Comparison of ENCODE assay signal across 1 cellular context in the genomic region with DNA sequence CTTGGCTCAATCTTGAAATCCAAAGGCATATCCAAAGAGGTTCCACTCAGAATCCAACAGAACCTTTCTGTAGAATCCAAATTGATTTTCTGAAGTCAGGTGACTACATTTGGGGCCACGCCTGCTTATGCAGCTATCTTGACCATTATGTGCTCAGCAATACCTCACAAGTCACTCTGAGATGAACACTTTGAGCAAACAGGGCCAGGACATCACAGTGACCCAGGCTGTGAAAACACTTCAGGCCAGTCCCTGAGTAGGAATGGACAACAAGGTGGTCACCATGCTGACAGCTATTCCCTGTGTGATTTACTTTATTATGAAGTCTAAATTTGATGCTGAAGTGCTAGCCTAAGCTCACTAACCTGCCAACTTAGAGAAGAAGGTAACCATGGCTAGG.
TF ChIP-seq lines count a peak whose summit lies in the region.

A gene with protein sequence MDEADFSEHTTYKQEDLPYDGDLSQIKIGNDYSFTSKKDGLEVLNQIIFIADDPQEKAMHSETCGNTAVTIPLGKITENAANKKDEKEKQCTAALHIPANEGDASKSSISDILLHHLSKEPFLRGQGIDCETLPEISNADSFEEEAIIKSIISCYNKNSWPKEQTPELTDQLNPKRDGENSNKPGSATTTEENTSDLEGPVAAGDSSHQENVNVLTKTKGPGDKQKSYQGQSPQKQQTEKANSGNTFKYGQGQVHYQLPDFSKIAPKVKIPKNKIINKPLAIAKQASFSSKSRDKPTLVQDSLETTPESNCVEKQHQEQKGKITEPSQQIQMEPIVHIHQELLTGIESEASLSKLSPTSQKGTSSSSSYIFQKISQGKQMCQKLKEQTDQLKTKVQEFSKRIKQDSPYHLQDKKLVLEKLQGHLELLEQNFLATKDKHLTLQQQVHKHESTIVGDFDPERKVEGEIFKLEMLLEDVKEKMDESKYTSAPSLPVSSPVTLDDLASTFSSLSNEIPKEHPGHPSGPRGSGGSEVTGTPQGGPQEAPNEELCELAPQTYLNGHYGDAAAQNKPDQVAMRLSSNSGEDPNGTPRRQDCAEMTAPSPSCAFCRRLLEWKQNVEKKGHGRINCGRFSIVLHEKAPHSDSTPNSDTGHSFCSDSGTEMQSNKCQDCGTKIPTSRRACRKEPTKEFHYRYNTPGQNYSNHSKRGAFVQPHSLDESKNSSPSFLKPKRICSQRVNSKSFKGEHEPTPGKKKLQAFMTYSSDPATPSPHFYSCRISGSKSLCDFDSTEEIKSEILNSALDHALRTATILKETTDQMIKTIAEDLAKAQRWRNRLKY (minus strand): TSS at position 101 of the 400 bp plus-strand sequence. CDS start 4,430 bp downstream, outside the sequence.

TF ChIP-seq in K562, 482 proteins besides CTCF, POLR2A, EP300 and RAD21:
- TF ChIP-seq JUNB (CRISPR knock-in tag; conservative IDR thresholded peaks at IDR 0.05) = no peak
